21 cellular contexts compared by ENCODE assay signal in genomic region chrX:22194207-22194606, GRCh38.
DNase-seq lines count a peak whose midpoint lies in the region; ATAC-seq, FAIRE-seq and TF ChIP-seq lines count a peak whose summit lies in the region.
"Had no signal": no experiment of that assay in that cellular context is flagged by ENCODE, and none has a peak within 500 bp of the region (broad histone marks: within the 10 kb centered on the region; RNA-seq: fewer than 3 reads in every experiment).

No MANE protein-coding gene starts in this region.

- no peaks in the 10 kb centered on the region for H3K27me3 Mint-ChIP-seq in memory B cell

- no peaks in the 10 kb centered on the region for H3K9me3 Mint-ChIP-seq in memory B cell

- no peaks in the 10 kb centered on the region for H3K36me3 ChIP-seq in WERI-Rb-1

- H3K27ac ChIP-seq in 22Rv1, result peak overlapping the region; percentile 77; the same call in 1 of the 2 replicates
- no peak overlapping the region for H3K27ac ChIP-seq in coronary artery
- no peak overlapping the region for H3K27ac ChIP-seq in WERI-Rb-1

- TF ChIP-seq CTCF in 22Rv1 (IDR thresholded peaks at IDR 0.05) (no peak), coronary artery (IDR thresholded peaks at IDR 0.05) (no peak), WERI-Rb-1 (IDR thresholded peaks at IDR 0.05; ENCODE audit: low read depth, low read length) (no peak)

- H3K27me3 ChIP-seq in WERI-Rb-1 (ENCODE audit: insufficient read depth, low read depth, severe bottlenecking), result no peaks in the 10 kb centered on the region

- H3K9me3 ChIP-seq in WERI-Rb-1 (ENCODE audit: severe bottlenecking), result no peaks in the 10 kb centered on the region
- H3K9me3 ChIP-seq: Caco-2 had no signal

- no peak overlapping the region for H3K4me3 ChIP-seq in coronary artery
- no peak overlapping the region for H3K4me3 ChIP-seq in WERI-Rb-1 (ENCODE audit: low read depth, low read length)

- H3K4me1 Mint-ChIP-seq in memory B cell, result peaks cover 5% of the 10 kb centered on the region

- no peak for FAIRE-seq in GM12891 (lab: Jason Lieb, UNC)

- ATAC-seq in memory B cell (ENCODE audit: low read depth), result peak; percentile 76

- H3K4me3 Mint-ChIP-seq in memory B cell, result no peak overlapping the region
- H3K4me3 Mint-ChIP-seq: CD14-positive monocyte had no signal

- TF ChIP-seq POLR2A in GM12891 (IDR thresholded peaks at IDR 0.05; ENCODE audit: low read depth, low read length), result no peak

- H3K27ac Mint-ChIP-seq in memory B cell, result no peak overlapping the region
- H3K27ac Mint-ChIP-seq: CD14-positive monocyte had no signal

- DNase-seq in GM12891 (ENCODE audit: insufficient read length, low spot score), result no peak
- peak; percentile 55 for DNase-seq in NCI-H82 (lab: John Stamatoyannopoulos, UW)
- no peak for DNase-seq in memory B cell (ENCODE audit: low spot score in 2 of 2)
- DNase-seq in coronary artery (ENCODE audit: low spot score), result no peak
- DNase-seq in germinal center (ENCODE audit: low spot score), result no peak
- no peak for DNase-seq in LoVo (ENCODE audit: low spot score)
- DNase-seq in WERI-Rb-1, result no peak
- DNase-seq: Caco-2, DMS79 treated with DMSO at 0.1 percent for 48 hours, H7, IMR-90, Kasumi-1, NCI-H1105, NCI-H1694 treated with DMSO at 0.1 percent for 48 hours, NCI-H2107, NCI-H345, NCI-H526 treated with DMSO at 0.1 percent for 48 hours, RPMI8226, SIG-M5 had no signal

- no peaks in the 10 kb centered on the region for H3K36me3 Mint-ChIP-seq in memory B cell
- H3K36me3 Mint-ChIP-seq: CD14-positive monocyte had no signal

TF ChIP-seq in GM12891, 5 proteins besides CTCF, POLR2A, EP300 and RAD21:
- TF ChIP-seq SPI1 (IDR thresholded peaks at IDR 0.05; ENCODE audit: low read depth, low read length) (peak; percentile 56), POU2F2 (IDR thresholded peaks at IDR 0.05; ENCODE audit: low read depth, low read length) (no peak), POLR2AphosphoS5 (IDR thresholded peaks at IDR 0.05; ENCODE audit: low read depth, low read length) (no peak), TAF1 (IDR thresholded peaks at IDR 0.05; ENCODE audit: low read depth, low read length) (no peak), PAX5 (IDR thresholded peaks at IDR 0.05; ENCODE audit: insufficient read depth, low read length, severe bottlenecking) (no peak)
